24 cellular contexts compared by ENCODE assay signal in genomic region chr20:63878855-63879254, GRCh38. TPM values are rescaled to one million over a fixed set of nuclear protein-coding genes. Genes with fewer than 3 reads are reported as not detected.
"Had no signal": no experiment of that assay in that cellular context is flagged by ENCODE, and none has a peak within 500 bp of the region (broad histone marks: within the 10 kb centered on the region; RNA-seq: fewer than 3 reads in every experiment).

No MANE protein-coding gene starts in this region.

- H3K27me3 ChIP-seq: breast epithelium, esophagus squamous epithelium, pancreas, upper lobe of left lung, vagina had no signal

- ATAC-seq: activated CD8-positive, alpha-beta memory T cell treated with anti-CD3 and anti-CD28 coated beads, Interleukin-2, amount 10 ng/mL, durations not matched to agents 7 days and 5 days; activated CD8-positive, alpha-beta T cell treated with anti-CD3 and anti-CD28 coated beads, Interleukin-2, amount 10 ng/mL, durations not matched to agents 7 days and 5 days; activated naive CD4-positive, alpha-beta T cell treated with anti-CD3 and anti-CD28 coated beads, Interleukin-2, amount 50 U/mL, for 72 hours; pancreas had no signal

- H3K4me3 ChIP-seq: breast epithelium, esophagus squamous epithelium, left ventricle myocardium inferior, lung, pancreas, prostate gland, upper lobe of left lung, vagina had no signal

- H3K4me1 ChIP-seq: breast epithelium, pancreas, prostate gland had no signal

- DNase-seq: activated CD4-positive, alpha-beta T cell treated with anti-CD3 and anti-CD28 coated beads, Interleukin-2, amount 50 U/mL, for 1 hour; activated CD8-positive, alpha-beta memory T cell treated with anti-CD3 and anti-CD28 coated beads, Interleukin-2, amount 10 ng/mL, durations not matched to agents 7 days and 5 days; activated CD8-positive, alpha-beta T cell treated with anti-CD3 and anti-CD28 coated beads, Interleukin-2, amount 10 ng/mL, durations not matched to agents 7 days and 5 days; activated T-cell treated with anti-CD3 and anti-CD28 coated beads, Interleukin-2, amount 50 U/mL, for 48 hours; central memory CD4-positive, alpha-beta T cell; esophagus squamous epithelium; foreskin melanocyte; islet precursor cell; left ventricle myocardium inferior; mesendoderm; pancreas; stimulated activated CD4-positive, alpha-beta T cell treated with anti-CD3 and anti-CD28 coated beads, Interleukin-12 subunit alpha, Interleukin-12 subunit beta, amount 100 ng/mL, for 4 hours; stimulated activated CD4-positive, alpha-beta T cell treated with anti-CD3 and anti-CD28 coated beads, Interleukin-4, amount 100 ng/mL, for 1 hour; T-helper 2 cell; upper lobe of left lung had no signal

- H3K27ac ChIP-seq: breast epithelium, epithelial cell of prostate, esophagus squamous epithelium, left ventricle myocardium inferior, pancreas, prostate gland, upper lobe of left lung, vagina had no signal

- H3K9me3 ChIP-seq: breast epithelium, esophagus squamous epithelium, left ventricle myocardium inferior, pancreas, prostate gland, upper lobe of left lung, vagina had no signal

RNA-seq across cellular contexts. Expression of gene ABHD16B, which starts 17.6 kb away (rescaled TPM):
- total RNA-seq: activated CD8-positive, alpha-beta memory T cell treated with anti-CD3 and anti-CD28 coated beads, Interleukin-2, amount 10 ng/mL, durations not matched to agents 7 days and 5 days; activated CD8-positive, alpha-beta T cell treated with anti-CD3 and anti-CD28 coated beads, Interleukin-2, amount 10 ng/mL, durations not matched to agents 7 days and 5 days; activated naive CD4-positive, alpha-beta T cell treated with anti-CD3 and anti-CD28 coated beads, Interleukin-2, amount 50 U/mL, for 72 hours; activated T-helper 2 cell treated with anti-CD3 and anti-CD28 coated beads, Interferon-gamma antibody, Interleukin-2, Interleukin-4, amounts not matched to agents 10 μg/mL and 5 μg/mL and 100 μg/mL, durations not matched to agents 14 hours and 24 hours and 36 hours; breast epithelium; esophagus squamous epithelium; left ventricle myocardium inferior; lung; mononuclear cell; pancreas; subcutaneous adipose tissue; vagina had no signal
